Comparison of ENCODE assay signal across 8 cellular contexts in the genomic region with DNA sequence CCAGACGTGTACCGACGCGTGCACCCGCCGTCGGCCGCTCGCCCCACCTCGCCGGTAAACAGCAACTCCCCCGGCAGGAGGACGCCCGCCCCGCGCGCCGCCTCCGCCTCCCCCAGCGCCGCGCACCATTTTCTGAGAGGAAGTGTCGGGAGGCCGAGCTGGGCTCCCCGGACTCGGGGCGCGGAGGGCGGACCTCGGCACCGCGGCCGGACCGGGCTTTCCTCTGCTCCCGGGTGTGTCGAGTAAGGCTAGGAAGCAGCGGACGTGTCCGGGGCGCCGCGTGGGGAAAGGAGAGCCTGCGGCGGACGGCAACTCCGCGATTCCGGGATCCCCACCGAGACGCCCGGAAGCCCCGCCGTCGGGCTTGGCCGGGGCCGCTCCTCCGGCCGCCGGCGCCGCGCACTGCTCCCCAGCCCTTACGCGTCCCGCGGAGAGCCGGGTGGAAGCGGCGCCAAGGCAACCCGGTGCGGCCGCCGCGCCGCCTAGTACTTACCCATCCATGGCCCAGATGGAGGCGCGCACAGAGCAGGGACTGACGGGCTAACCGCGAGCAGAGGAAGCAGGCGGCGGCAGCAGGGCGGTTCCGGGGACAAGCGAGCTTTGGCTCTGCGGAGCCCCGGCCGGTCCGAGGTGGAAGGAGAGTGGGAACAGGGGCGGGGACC. TPM values are rescaled to one million over a fixed set of nuclear protein-coding genes. Genes with fewer than 3 reads are reported as not detected.
A peak's percentile ranks its signal among the peaks of the same experiment; 100 is the strongest.
DNase-seq lines count a peak whose midpoint lies in the region; ATAC-seq and TF ChIP-seq lines count a peak whose summit lies in the region.

A gene with protein sequence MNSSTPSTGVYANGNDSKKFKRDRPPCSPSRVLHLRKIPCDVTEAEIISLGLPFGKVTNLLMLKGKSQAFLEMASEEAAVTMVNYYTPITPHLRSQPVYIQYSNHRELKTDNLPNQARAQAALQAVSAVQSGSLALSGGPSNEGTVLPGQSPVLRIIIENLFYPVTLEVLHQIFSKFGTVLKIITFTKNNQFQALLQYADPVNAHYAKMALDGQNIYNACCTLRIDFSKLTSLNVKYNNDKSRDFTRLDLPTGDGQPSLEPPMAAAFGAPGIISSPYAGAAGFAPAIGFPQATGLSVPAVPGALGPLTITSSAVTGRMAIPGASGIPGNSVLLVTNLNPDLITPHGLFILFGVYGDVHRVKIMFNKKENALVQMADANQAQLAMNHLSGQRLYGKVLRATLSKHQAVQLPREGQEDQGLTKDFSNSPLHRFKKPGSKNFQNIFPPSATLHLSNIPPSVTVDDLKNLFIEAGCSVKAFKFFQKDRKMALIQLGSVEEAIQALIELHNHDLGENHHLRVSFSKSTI (minus strand): TSS at position 643 of the 662 bp plus-strand sequence. CDS start 35,754 bp downstream, outside the sequence.

- TF ChIP-seq CTCF in 22Rv1 (IDR thresholded peaks at IDR 0.05) (no peak), liver (IDR thresholded peaks at IDR 0.05; ENCODE audit: low read depth, low read length, missing input control) (no peak)

- H3K4me1 ChIP-seq in liver (ENCODE audit: control insufficient read depth in 4 of 4, insufficient read depth in 4 of 4, low read length in 3 of 4), result peaks cover 10 to 46% (median 27%) of the 10 kb centered on the region in 4 donors

- peak within 1 kb of the TSS; percentile 77 to 96 (median 84) for H3K4me3 ChIP-seq in liver (ENCODE audit: low read depth in 1 of 3, low read length in 3 of 3)

- H3K9me3 ChIP-seq in liver (ENCODE audit: control insufficient read depth in 4 of 4, low read length in 3 of 4), result no peaks in the 10 kb centered on the region

- DNase-seq in NCI-H2196 (lab: John Stamatoyannopoulos, UW; ENCODE audit: unreplicated experiment) (peak; percentile 56), dedifferentiated amniotic fluid mesenchymal stem cell (ENCODE audit: extremely low spot score) (peak; percentile 22)
- DNase-seq in activated CD4-positive, alpha-beta T cell treated with anti-CD3 and anti-CD28 coated beads, Interleukin-2, amount 50 U/mL, for 1 hour, result peak; percentile 77
- peak; percentile 70 to 71 for DNase-seq in stimulated activated CD4-positive, alpha-beta T cell treated with anti-CD3 and anti-CD28 coated beads, Interleukin-4, amount 100 ng/mL, for 4 hours

- WGBS in liver, result under 1% methylated on average over 90 of the region's 90 CpGs

- H3K36me3 ChIP-seq in liver (ENCODE audit: control insufficient read depth in 4 of 4, insufficient read depth in 3 of 4, low read depth in 1 of 4, low read length in 3 of 4), result no peaks in the 10 kb centered on the region

- peak; percentile 63 for ATAC-seq in GM18511 (IDR thresholded peaks at IDR 0.05; ENCODE audit: unreplicated experiment)
- peak; percentile 61 for ATAC-seq in HG03025 (IDR thresholded peaks at IDR 0.05; ENCODE audit: low FRiP score, unreplicated experiment)

- TF ChIP-seq RAD21 in liver (IDR thresholded peaks at IDR 0.05), result peak; percentile 20 to 52

- H3K27ac ChIP-seq in 22Rv1 (peak within 1 kb of the TSS; percentile 92), liver (ENCODE audit: low read depth in 1 of 2, low read length in 2 of 2) (peak within 1 kb of the TSS; percentile 98 to 99)

- no peaks in the 10 kb centered on the region for H3K27me3 ChIP-seq in liver (ENCODE audit: control insufficient read depth in 4 of 4, insufficient read depth in 4 of 4, low read length in 3 of 4)

- H3K9ac ChIP-seq in liver (ENCODE audit: low read depth in 1 of 2, low read length in 2 of 2), result peak within 1 kb of the TSS; percentile 93 to 95

TF ChIP-seq in liver, 16 proteins besides CTCF, POLR2A, EP300 and RAD21:
- TF ChIP-seq EGR1 (IDR thresholded peaks at IDR 0.05; ENCODE audit: low read depth in 2 of 2), result peak in 1 of 2 donors; percentile 7
- TF ChIP-seq GABPA (IDR thresholded peaks at IDR 0.05 in 1 of 2, conservative IDR thresholded peaks at IDR 0.05 in 1 of 2), result no peak
- peak; percentile 79 for TF ChIP-seq YY1 (IDR thresholded peaks at IDR 0.05)
- TF ChIP-seq SP1 (IDR thresholded peaks at IDR 0.05), result no peak

RNA-seq across cellular contexts. Expression of the gene that starts here (rescaled TPM):
- total RNA-seq in liver, result 10 to 100 TPM; 11.8 to 34.1 TPM
- 1 to 10 TPM; 4.3 to 6.7 TPM for polyA plus RNA-seq in liver

Comparison
In these comparisons a context has a peak if more than half of its experiments do, and no peak if none do; other contexts are left out.
1. Peak in every context shown above with its lines: DNase-seq, ATAC-seq, H3K4me3 ChIP-seq and H3K27ac ChIP-seq.
2. DNase-seq: peak in every context shown above with its lines; median percentile 77 in activated CD4-positive, alpha-beta T cell treated with anti-CD3 and anti-CD28 coated beads, Interleukin-2, amount 50 U/mL, for 1 hour; 70 in stimulated activated CD4-positive, alpha-beta T cell treated with anti-CD3 and anti-CD28 coated beads, Interleukin-4, amount 100 ng/mL, for 4 hours; 56 in NCI-H2196; 22 in dedifferentiated amniotic fluid mesenchymal stem cell.